Comparison of ENCODE assay signal across 25 cellular contexts in genomic region chr3:30453364-30454039, GRCh38.
DNase-seq lines count a peak whose midpoint lies in the region; ATAC-seq and TF ChIP-seq lines count a peak whose summit lies in the region.
"Had no signal": no experiment of that assay in that cellular context is flagged by ENCODE, and none has a peak within 500 bp of the region (broad histone marks: within the 10 kb centered on the region; RNA-seq: fewer than 3 reads in every experiment).

No MANE protein-coding gene starts in this region.

- intact Hi-C loops in left ventricle myocardium inferior (cut with micrococcal nuclease) = no loop called here
- intact Hi-C loops in upper lobe of right lung (cut with DNase I) = no loop called here

- DNase-seq in SHP77 treated with DMSO at 0.1 percent for 48 hours (lab: John Stamatoyannopoulos, UW) (peak; percentile 8), SHP77 (lab: John Stamatoyannopoulos, UW) (no peak), amniotic epithelial cell (ENCODE audit: low read depth) (peak; percentile 49), left ventricle myocardium inferior (no peak), upper lobe of right lung (no peak), immature natural killer cell (no peak)
- DNase-seq: activated CD4-positive, alpha-beta memory T cell treated with anti-CD3 and anti-CD28 coated beads for 36 hours; activated effector memory CD4-positive, alpha-beta T cell treated with anti-CD3 and anti-CD28 coated beads, Interleukin-2, amount 50 U/mL, for 16 hours; CD8-positive, alpha-beta memory T cell; effector CD8-positive, alpha-beta T cell; hypothalamus; islet precursor cell; MM.1S; NCI-H1436 treated with DMSO at 0.1 percent for 48 hours; NCI-H2107; NCI-H524; stimulated activated CD8-positive, alpha-beta memory T cell treated with anti-CD3 and anti-CD28 coated beads, Interleukin-4, amount 100 ng/mL, for 48 hours; stomach; SW 1271 had no signal

- H3K4me1 ChIP-seq in left ventricle myocardium inferior (peaks cover 42% of the 10 kb centered on the region), upper lobe of right lung (no peaks in the 10 kb centered on the region)

- H3K27ac Mint-ChIP-seq in immature natural killer cell = no peak overlapping the region
- H3K27ac Mint-ChIP-seq: activated CD4-positive, alpha-beta memory T cell treated with anti-CD3 and anti-CD28 coated beads for 36 hours; CD8-positive, alpha-beta memory T cell; progenitor cell of endocrine pancreas had no signal

- no peak overlapping the region for H3K4me3 Mint-ChIP-seq in immature natural killer cell
- H3K4me3 Mint-ChIP-seq: activated CD4-positive, alpha-beta memory T cell treated with anti-CD3 and anti-CD28 coated beads for 36 hours; CD8-positive, alpha-beta memory T cell had no signal

- H3K27me3 Mint-ChIP-seq in immature natural killer cell (ENCODE audit: low read depth in 3 of 3) = peaks cover 3 to 7% (median 3%) of the 10 kb centered on the region in 3 donors
- H3K27me3 Mint-ChIP-seq: activated CD4-positive, alpha-beta memory T cell treated with anti-CD3 and anti-CD28 coated beads for 36 hours; CD8-positive, alpha-beta memory T cell; progenitor cell of endocrine pancreas had no signal

- H3K27me3 ChIP-seq in left ventricle myocardium inferior (ENCODE audit: low read depth) = no peaks in the 10 kb centered on the region
- H3K27me3 ChIP-seq in upper lobe of right lung = no peaks in the 10 kb centered on the region
- H3K27me3 ChIP-seq: gastrocnemius medialis, stomach had no signal

- H3K9me3 ChIP-seq in left ventricle myocardium inferior (replicated peaks) (peaks cover 15% of the 10 kb centered on the region), upper lobe of right lung (no peaks in the 10 kb centered on the region)
- H3K9me3 ChIP-seq: gastrocnemius medialis had no signal

- peaks cover 0 to 3% (median 0%) of the 10 kb centered on the region in 3 donors for H3K36me3 Mint-ChIP-seq in immature natural killer cell
- H3K36me3 Mint-ChIP-seq: activated CD4-positive, alpha-beta memory T cell treated with anti-CD3 and anti-CD28 coated beads for 36 hours had no signal

- peaks cover 0 to 2% (median 0%) of the 10 kb centered on the region in 6 donors for H3K9me3 Mint-ChIP-seq in immature natural killer cell

- TF ChIP-seq CTCF in left ventricle myocardium inferior (IDR thresholded peaks at IDR 0.05; ENCODE audit: borderline replicate concordance) (no peak), upper lobe of right lung (IDR thresholded peaks at IDR 0.05) (no peak)

- peak; percentile 67 for ATAC-seq in upper lobe of right lung
- ATAC-seq in HG03039 (IDR thresholded peaks at IDR 0.05; ENCODE audit: unreplicated experiment) = no peak
- no peak for ATAC-seq in HG03442 (IDR thresholded peaks at IDR 0.05; ENCODE audit: unreplicated experiment)

- H3K36me3 ChIP-seq in left ventricle myocardium inferior (no peaks in the 10 kb centered on the region), upper lobe of right lung (no peaks in the 10 kb centered on the region)
- H3K36me3 ChIP-seq: gastrocnemius medialis, stomach had no signal

- H3K27ac ChIP-seq in left ventricle myocardium inferior (replicated peaks) = peak overlapping the region; percentile 82
- H3K27ac ChIP-seq in upper lobe of right lung = no peak overlapping the region
- H3K27ac ChIP-seq: gastrocnemius medialis, RWPE1, stomach had no signal

- no peaks in the 10 kb centered on the region for H3K4me1 Mint-ChIP-seq in immature natural killer cell

- H3K4me3 ChIP-seq in left ventricle myocardium inferior (no peak overlapping the region), upper lobe of right lung (no peak overlapping the region)
- H3K4me3 ChIP-seq: gastrocnemius medialis, lung, stomach had no signal

Comparison
In these comparisons a context has a peak if more than half of its experiments do, and no peak if none do; other contexts are left out.
1. DNase-seq: peak in SHP77 treated with DMSO at 0.1 percent for 48 hours (single experiment) and amniotic epithelial cell (single experiment); none in SHP77 (0 of 2), left ventricle myocardium inferior (single experiment), upper lobe of right lung (single experiment) and immature natural killer cell (0 of 3).